12 cellular contexts compared by ENCODE assay signal in the genomic region with DNA sequence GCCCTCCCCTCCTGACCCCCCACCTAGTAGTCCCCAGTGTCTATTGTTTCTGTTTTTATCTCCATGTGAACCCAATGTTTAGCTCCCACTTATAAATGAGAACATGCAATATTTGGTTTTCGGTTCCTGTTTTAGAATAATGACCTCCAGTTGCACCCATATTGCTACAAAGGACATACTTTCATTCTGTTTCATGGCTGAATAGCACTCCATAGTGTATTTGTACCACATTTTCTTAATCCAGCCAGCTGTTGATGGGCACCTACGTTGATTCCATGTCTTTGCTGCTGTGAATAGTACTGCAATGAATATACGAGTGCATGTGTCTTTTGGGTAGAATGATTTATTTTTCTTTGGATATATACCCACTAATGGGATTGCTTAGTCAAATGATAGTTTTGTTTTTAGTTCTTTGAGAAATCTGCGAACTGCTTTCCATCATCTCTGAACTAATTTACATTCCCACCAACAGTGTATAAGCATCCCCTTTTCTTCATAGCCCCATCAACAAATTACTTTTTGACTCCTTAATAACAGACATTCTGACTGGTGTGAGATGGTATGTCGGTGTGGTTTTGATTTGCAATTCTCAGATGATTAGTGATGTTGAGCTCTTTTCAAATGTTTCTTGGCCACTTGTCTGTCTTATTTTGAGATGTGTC.
A peak's percentile ranks its signal among the peaks of the same experiment; 100 is the strongest.
DNase-seq lines count a peak whose midpoint lies in the region; ATAC-seq and TF ChIP-seq lines count a peak whose summit lies in the region.
"Had no signal": no experiment of that assay in that cellular context is flagged by ENCODE, and none has a peak within 500 bp of the region (broad histone marks: within the 10 kb centered on the region; RNA-seq: fewer than 3 reads in every experiment).

No MANE protein-coding gene starts in this region.

- no peak for TF ChIP-seq CTCF in GM20000 (IDR thresholded peaks at IDR 0.05; ENCODE audit: extremely low read depth, missing control alignments)

- DNase-seq in GM20000 (ENCODE audit: low spot score) (peak; percentile 12), HT1080 (ENCODE audit: low read depth) (peak; percentile 12), NCI-H2196 (lab: John Stamatoyannopoulos, UW; ENCODE audit: unreplicated experiment) (no peak), glomerular visceral epithelial cell (ENCODE audit: extremely low spot score) (no peak)
- DNase-seq in stimulated activated naive CD4-positive, alpha-beta T cell treated with Interleukin-2 at 50 U/mL for 16 hours (lab: John Stamatoyannopoulos, UW), result no peak
- no peak for DNase-seq in activated T-cell treated with anti-CD3 and anti-CD28 coated beads, Interleukin-2, amount 50 U/mL, for 1 hour
- DNase-seq: activated naive CD4-positive, alpha-beta T cell treated with anti-CD3 and anti-CD28 coated beads, Interleukin-2, amount 10 ng/mL, durations not matched to agents 7 days and 5 days; NCI-H2107; occipital lobe; stimulated activated CD4-positive, alpha-beta T cell treated with anti-CD3 and anti-CD28 coated beads, Interleukin-4, amount 100 ng/mL, for 4 hours had no signal

- ATAC-seq in GM18508 (IDR thresholded peaks at IDR 0.05; ENCODE audit: insufficient read depth, unreplicated experiment) (peak; percentile 96), HG02970 (IDR thresholded peaks at IDR 0.05; ENCODE audit: low FRiP score, unreplicated experiment) (peak; percentile 77)

Comparison
In these comparisons a context has a peak if more than half of its experiments do, and no peak if none do; other contexts are left out.
1. DNase-seq: peak in GM20000 (single experiment) and HT1080 (single experiment); none in stimulated activated naive CD4-positive, alpha-beta T cell treated with Interleukin-2 at 50 U/mL for 16 hours (single experiment), activated T-cell treated with anti-CD3 and anti-CD28 coated beads, Interleukin-2, amount 50 U/mL, for 1 hour (single experiment), NCI-H2196 (single experiment) and glomerular visceral epithelial cell (single experiment).